20 cellular contexts compared by ENCODE assay signal in the genomic region with DNA sequence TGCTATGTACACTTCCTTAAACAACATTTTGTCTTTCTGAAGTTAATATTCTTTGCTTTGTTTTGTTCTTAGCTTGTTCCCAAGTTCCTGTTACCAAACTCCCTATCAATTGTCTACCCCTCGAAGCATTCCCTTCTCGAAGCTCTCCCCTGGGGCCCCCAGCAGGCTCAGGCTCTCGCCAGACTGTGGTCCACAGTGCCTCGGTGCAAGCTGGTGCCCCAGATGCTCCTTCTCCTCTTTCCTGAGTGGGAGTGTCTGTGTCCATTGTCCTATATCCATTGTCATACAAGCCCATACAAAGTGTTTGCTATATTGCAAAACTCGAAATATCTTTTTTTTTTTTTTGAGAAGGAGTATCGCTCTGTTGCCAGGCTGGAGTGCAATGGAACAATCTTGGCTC. TPM values are rescaled to one million over a fixed set of nuclear protein-coding genes. Genes with fewer than 3 reads are reported as not detected.
DNase-seq lines count a peak whose midpoint lies in the region; ATAC-seq, FAIRE-seq and TF ChIP-seq lines count a peak whose summit lies in the region.
"Had no signal": no experiment of that assay in that cellular context is flagged by ENCODE, and none has a peak within 500 bp of the region (broad histone marks: within the 10 kb centered on the region; RNA-seq: fewer than 3 reads in every experiment).

No MANE protein-coding gene starts in this region.

- no peak for TF ChIP-seq CTCF in RWPE1 (conservative IDR thresholded peaks at IDR 0.05; ENCODE audit: low read depth)

- intact Hi-C loops in posterior vena cava (cut with DNase I) = no loop called here

- POLR2A ChIA-PET in RWPE1 (lab: Yijun Ruan, JAX; ENCODE audit: low non-redundant PET) = no interaction called here

- H3K27ac ChIP-seq in RWPE1 = peak overlapping the region; percentile 93

- FAIRE-seq in GM19239 (lab: Jason Lieb, UNC) = no peak
- FAIRE-seq: A204.1, HepG2, RCC 7860 had no signal

- CTCF ChIA-PET in RWPE1 (lab: Yijun Ruan, JAX) = interaction anchor here (0.9 kb wide), 1 partner anchor 24 kb away, joined by 5 read pairs; no protein-coding TSS in a partner anchor

- no peak for ATAC-seq in GM19452 (IDR thresholded peaks at IDR 0.05; ENCODE audit: unreplicated experiment)
- ATAC-seq: HepG2 had no signal

- DNase-seq in activated effector memory CD4-positive, alpha-beta T cell treated with anti-CD3 and anti-CD28 coated beads, Interleukin-2, amount 50 U/mL, for 16 hours = peak; percentile 47
- DNase-seq in activated effector memory CD4-positive, alpha-beta T cell treated with Interleukin-2 at 50 U/mL for 16 hours = no peak
- no peak for DNase-seq in RWPE1 (ENCODE audit: low spot score)
- peak; percentile 34 for DNase-seq in islet precursor cell
- peak; percentile 64 for DNase-seq in posterior vena cava (ENCODE audit: low spot score)
- no peak for DNase-seq in NCI-H446 (lab: John Stamatoyannopoulos, UW)
- no peak for DNase-seq in GM19239 (ENCODE audit: insufficient read length, low spot score)
- DNase-seq: GF-D8, H9, KBM-7, MM.1S, NCI-H1048, NCI-H1436 treated with DMSO at 0.1 percent for 48 hours, NCI-H1930, NCI-H526, Right ventricle myocardium superior had no signal

RNA-seq across cellular contexts. Expression of gene RTL6, which starts 51.7 kb away (rescaled TPM):
- total RNA-seq in posterior vena cava = 10 to 100 TPM; 18.2 to 21.1 TPM
- total RNA-seq: HepG2 had no signal

Comparison
In these comparisons a context has a peak if more than half of its experiments do, and no peak if none do; other contexts are left out.
1. DNase-seq: peak in activated effector memory CD4-positive, alpha-beta T cell treated with anti-CD3 and anti-CD28 coated beads, Interleukin-2, amount 50 U/mL, for 16 hours (single experiment), islet precursor cell (single experiment) and posterior vena cava (single experiment); none in activated effector memory CD4-positive, alpha-beta T cell treated with Interleukin-2 at 50 U/mL for 16 hours (single experiment), RWPE1 (single experiment), NCI-H446 (0 of 2) and GM19239 (single experiment).